Comparison of ENCODE assay signal across 28 cellular contexts in genomic region chr21:29454179-29454578, GRCh38.
"Had no signal": no experiment of that assay in that cellular context is flagged by ENCODE, and none has a peak within 500 bp of the region (broad histone marks: within the 10 kb centered on the region; RNA-seq: fewer than 3 reads in every experiment).

No MANE protein-coding gene starts in this region.

- H3K27me3 ChIP-seq: ovary, right atrium auricular region, stomach, testis, thyroid gland, transverse colon, upper lobe of left lung, vagina had no signal

- H3K27me3 Mint-ChIP-seq: naive thymus-derived CD4-positive, alpha-beta T cell; natural killer cell treated with Interleukin-12 subunit alpha and Interleukin-12 subunit beta and Interleukin-15 and Interleukin-18, amount 100 ng/mL, for 72 hours; progenitor cell of endocrine pancreas; stimulated activated naive B cell treated with anti-CD40 and anti-IgM and Interleukin-4, amounts not matched to agents 10 μg/mL and 1 μg/mL and 100 μg/mL, for 72 hours had no signal

- ATAC-seq: left cardiac atrium; left lobe of liver; left ventricle myocardium superior; lower lobe of right lung; naive thymus-derived CD4-positive, alpha-beta T cell; natural killer cell treated with Interleukin-12 subunit alpha and Interleukin-12 subunit beta and Interleukin-15 and Interleukin-18, amount 100 ng/mL, for 72 hours; sciatic nerve; stimulated activated naive CD8-positive, alpha-beta T cell treated with anti-CD3 and anti-CD28 coated beads, Interleukin-15, Interleukin-2, amounts not matched to agents 100 U/mL and 50 U/mL, for 24 hours had no signal

- H3K4me1 ChIP-seq: lower lobe of right lung, right atrium auricular region, stomach, testis, thyroid gland, transverse colon, upper lobe of left lung, vagina had no signal

- H3K4me3 Mint-ChIP-seq: mesothelial cell of epicardium; naive thymus-derived CD4-positive, alpha-beta T cell; natural killer cell treated with Interleukin-12 subunit alpha and Interleukin-12 subunit beta and Interleukin-15 and Interleukin-18, amount 100 ng/mL, for 72 hours; stimulated activated naive B cell treated with anti-CD40 and anti-IgM and Interleukin-4, amounts not matched to agents 10 μg/mL and 1 μg/mL and 100 μg/mL, for 72 hours had no signal

- H3K4me3 ChIP-seq: lower lobe of right lung, ovary, right atrium auricular region, skin epidermis, stomach, testis, thyroid gland, transverse colon, upper lobe of left lung, vagina had no signal

- H3K4me1 Mint-ChIP-seq: mesothelial cell of epicardium had no signal

- H3K27ac ChIP-seq: lower lobe of right lung, ovary, right atrium auricular region, skin epidermis, stomach, testis, thyroid gland, transverse colon, upper lobe of left lung, vagina had no signal

- H3K27ac Mint-ChIP-seq: mesothelial cell of epicardium; natural killer cell treated with Interleukin-12 subunit alpha and Interleukin-12 subunit beta and Interleukin-15 and Interleukin-18, amount 100 ng/mL, for 72 hours; progenitor cell of endocrine pancreas; stimulated activated naive B cell treated with anti-CD40 and anti-IgM and Interleukin-4, amounts not matched to agents 10 μg/mL and 1 μg/mL and 100 μg/mL, for 72 hours had no signal

- H3K36me3 ChIP-seq: lower lobe of right lung, ovary, right atrium auricular region, stomach, thyroid gland, transverse colon, upper lobe of left lung, vagina had no signal

- DNase-seq: hippocampal formation; kidney glomerular epithelial cell; left cardiac atrium; left ventricle myocardium superior; lower lobe of right lung; mammary epithelial cell; mesendoderm; naive thymus-derived CD4-positive, alpha-beta T cell; ovary; stimulated activated CD4-positive, alpha-beta T cell treated with anti-CD3 and anti-CD28 coated beads, Interleukin-12 subunit alpha, Interleukin-12 subunit beta, amount 100 ng/mL, for 4 hours; stimulated activated CD4-positive, alpha-beta T cell treated with anti-CD3 and anti-CD28 coated beads, Interleukin-15, amount 100 ng/mL, for 24 hours; stimulated activated CD4-positive, alpha-beta T cell treated with anti-CD3 and anti-CD28 coated beads, Interleukin-2, amount 100 ng/mL, for 24 hours; stimulated activated CD4-positive, alpha-beta T cell treated with anti-CD3 and anti-CD28 coated beads, Interleukin-4, amount 100 ng/mL, for 1 hour; stimulated activated naive B cell treated with anti-CD40 and anti-IgM and Interleukin-4, amounts not matched to agents 10 μg/mL and 1 μg/mL and 100 μg/mL, for 72 hours; stimulated activated naive CD8-positive, alpha-beta T cell treated with anti-CD3 and anti-CD28 coated beads, Interleukin-15, Interleukin-2, amounts not matched to agents 100 U/mL and 50 U/mL, for 24 hours; stomach; testis; thyroid gland; transverse colon; upper lobe of left lung had no signal

- H3K9me3 ChIP-seq: lower lobe of right lung, ovary, testis, thyroid gland, upper lobe of left lung, vagina had no signal
